ENCODE assay signal across 21 cellular contexts in the genomic region with DNA sequence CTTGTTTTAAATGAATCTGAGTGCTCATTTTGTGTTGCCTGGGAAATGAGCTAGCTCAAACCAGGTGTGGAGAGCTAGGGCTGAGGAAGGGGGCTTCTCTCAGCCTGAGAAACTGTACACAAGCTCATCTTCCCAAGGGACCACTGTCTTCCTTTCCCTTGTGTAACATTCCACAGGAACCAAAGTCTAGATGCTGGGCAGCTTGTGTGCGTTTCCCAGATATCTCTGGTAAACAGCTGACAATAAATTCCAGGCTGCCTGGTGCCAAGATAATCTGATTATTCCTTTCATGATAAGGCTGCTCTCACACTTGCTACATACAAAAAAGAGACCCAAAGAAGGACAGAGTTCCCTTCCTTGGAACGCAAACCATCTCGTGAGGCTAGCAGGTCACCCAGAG.
"Had no signal": no experiment of that assay in that cellular context is flagged by ENCODE, and none has a peak within 500 bp of the region (broad histone marks: within the 10 kb centered on the region; RNA-seq: fewer than 3 reads in every experiment).

No MANE protein-coding gene starts in this region.

- ATAC-seq: activated naive CD8-positive, alpha-beta T cell treated with anti-CD3 and anti-CD28 coated beads, Interleukin-2, amount 50 U/mL, for 24 hours; gastroesophageal sphincter; heart left ventricle; stimulated activated naive B cell treated with anti-CD40 and anti-IgM and Interleukin-4, amounts not matched to agents 10 μg/mL and 1 μg/mL and 100 μg/mL, for 72 hours; upper lobe of right lung had no signal

- DNase-seq: activated CD4-positive, alpha-beta T cell treated with anti-CD3 and anti-CD28 coated beads, Interleukin-2, amount 50 U/mL, for 1 hour; activated CD4-positive, CD25-positive, alpha-beta regulatory T cell treated with anti-CD3 and anti-CD28 coated beads, Interleukin-2, amount 50 U/mL, for 72 hours; activated CD8-positive, alpha-beta memory T cell treated with anti-CD3 and anti-CD28 coated beads, Interleukin-2, amount 50 U/mL, for 4 hours; activated effector memory CD4-positive, alpha-beta T cell treated with Interleukin-2 at 50 U/mL for 16 hours; activated naive CD4-positive, alpha-beta T cell treated with anti-CD3 and anti-CD28 coated beads, Interleukin-2, amount 10 ng/mL, durations not matched to agents 7 days and 5 days; activated naive CD8-positive, alpha-beta T cell treated with anti-CD3 and anti-CD28 coated beads, Interleukin-2, amount 50 U/mL, for 24 hours; activated T-cell treated with anti-CD3 and anti-CD28 coated beads, Interleukin-2, amount 50 U/mL, for 48 hours; aorta; heart left ventricle; left ventricle myocardium inferior; mammary epithelial cell; naive B cell; stimulated activated CD4-positive, alpha-beta T cell treated with anti-CD3 and anti-CD28 coated beads, Interleukin-4, amount 100 ng/mL, for 4 hours; stimulated activated naive B cell treated with anti-CD40 and anti-IgM and Interleukin-4, amounts not matched to agents 10 μg/mL and 1 μg/mL and 100 μg/mL, for 72 hours; T-helper 9 cell; upper lobe of right lung had no signal

- H3K27ac ChIP-seq: coronary artery, gastroesophageal sphincter, left ventricle myocardium inferior, right atrium auricular region, upper lobe of right lung had no signal

- H3K4me3 ChIP-seq: coronary artery, gastroesophageal sphincter, heart left ventricle, left ventricle myocardium inferior, right atrium auricular region, smooth muscle cell, upper lobe of right lung had no signal

- H3K4me1 ChIP-seq: upper lobe of right lung had no signal

- FAIRE-seq: endometrium had no signal

- H3K36me3 ChIP-seq: gastroesophageal sphincter, heart left ventricle, left ventricle myocardium inferior, right atrium auricular region, upper lobe of right lung had no signal

- H3K9me3 ChIP-seq: gastroesophageal sphincter, heart left ventricle, left ventricle myocardium inferior, right atrium auricular region, upper lobe of right lung had no signal
